ENCODE assay signal across 17 cellular contexts in the genomic region with DNA sequence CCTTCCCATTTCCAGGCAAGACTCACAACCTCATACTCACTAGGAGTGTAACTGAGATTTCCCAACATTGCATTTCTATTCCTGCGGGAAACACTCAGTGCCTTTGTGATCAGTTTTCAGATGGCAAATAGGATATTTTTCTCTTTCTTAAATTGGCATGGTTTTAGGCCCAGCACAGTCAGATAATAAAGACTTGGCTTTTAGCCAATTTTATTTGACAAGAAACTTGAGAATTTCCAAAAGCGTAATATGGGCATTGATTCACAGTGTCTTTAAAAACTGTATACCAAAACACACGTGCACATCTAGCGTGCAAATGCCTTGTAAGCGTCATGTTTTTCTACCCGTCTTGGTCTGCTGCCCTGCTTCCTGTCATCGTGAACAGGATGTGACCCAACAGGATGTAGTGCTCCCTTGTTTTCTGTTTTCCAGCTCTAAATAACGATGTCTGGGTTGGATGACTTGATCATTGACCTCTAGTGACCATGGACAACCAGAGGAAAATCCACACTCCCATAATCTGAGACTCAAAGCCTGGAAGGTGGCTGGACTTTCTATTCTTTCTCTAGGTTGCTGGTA. TPM values are rescaled to one million over a fixed set of nuclear protein-coding genes. Genes with fewer than 3 reads are reported as not detected.
DNase-seq lines count a peak whose midpoint lies in the region; ATAC-seq and TF ChIP-seq lines count a peak whose summit lies in the region.
"Had no signal": no experiment of that assay in that cellular context is flagged by ENCODE, and none has a peak within 500 bp of the region (broad histone marks: within the 10 kb centered on the region; RNA-seq: fewer than 3 reads in every experiment).

No MANE protein-coding gene starts in this region.

- no peaks in the 10 kb centered on the region for H3K36me3 Mint-ChIP-seq in CD4-positive, CD25-positive, alpha-beta regulatory T cell
- H3K36me3 Mint-ChIP-seq: activated naive CD8-positive, alpha-beta T cell treated with anti-CD3 and anti-CD28 coated beads for 36 hours; mesothelial cell of epicardium had no signal

- peaks cover 0 to 3% (median 0%) of the 10 kb centered on the region in 7 donors for H3K9me3 Mint-ChIP-seq in CD4-positive, CD25-positive, alpha-beta regulatory T cell
- H3K9me3 Mint-ChIP-seq: activated naive CD8-positive, alpha-beta T cell treated with anti-CD3 and anti-CD28 coated beads for 36 hours; HFFc6; mesothelial cell of epicardium had no signal

- ATAC-seq in CD4-positive, CD25-positive, alpha-beta regulatory T cell (ENCODE audit: low read depth in 2 of 2) = no peak
- ATAC-seq in GM19438 (IDR thresholded peaks at IDR 0.05; ENCODE audit: low read depth, unreplicated experiment) (peak; percentile 54), mucosa of descending colon (no peak)

- H3K4me1 ChIP-seq in CD4-positive, CD25-positive, alpha-beta regulatory T cell (ENCODE audit: control insufficient read depth, insufficient read depth, low read length, poor library complexity, severe bottlenecking) = no peaks in the 10 kb centered on the region
- no peaks in the 10 kb centered on the region for H3K4me1 ChIP-seq in mucosa of descending colon (ENCODE audit: low read depth)

- no peaks in the 10 kb centered on the region for H3K9me3 ChIP-seq in CD4-positive, CD25-positive, alpha-beta regulatory T cell (ENCODE audit: control insufficient read depth in 2 of 2, low read length in 2 of 2)
- no peaks in the 10 kb centered on the region for H3K9me3 ChIP-seq in mucosa of descending colon
- H3K9me3 ChIP-seq: upper lobe of left lung had no signal

- peaks cover 0 to 11% (median 3%) of the 10 kb centered on the region in 4 donors for H3K4me1 Mint-ChIP-seq in CD4-positive, CD25-positive, alpha-beta regulatory T cell

- no peak overlapping the region for H3K4me3 ChIP-seq in CD4-positive, CD25-positive, alpha-beta regulatory T cell (ENCODE audit: low read depth, low read length)
- no peak overlapping the region for H3K4me3 ChIP-seq in H7 (ENCODE audit: insufficient read depth, low read depth, low read length)
- no peak overlapping the region for H3K4me3 ChIP-seq in mucosa of descending colon
- H3K4me3 ChIP-seq: upper lobe of left lung had no signal

- peak overlapping the region in 2 of 3 donors; percentile 23 to 31 for H3K27ac Mint-ChIP-seq in CD4-positive, CD25-positive, alpha-beta regulatory T cell
- H3K27ac Mint-ChIP-seq: activated naive CD8-positive, alpha-beta T cell treated with anti-CD3 and anti-CD28 coated beads for 36 hours; HFFc6; mesothelial cell of epicardium had no signal

- H3K36me3 ChIP-seq in CD4-positive, CD25-positive, alpha-beta regulatory T cell (ENCODE audit: control insufficient read depth, insufficient read depth, low read length) = no peaks in the 10 kb centered on the region
- H3K36me3 ChIP-seq in H7 (replicated peaks; ENCODE audit: control insufficient read depth, insufficient read depth, low read length) (no peaks in the 10 kb centered on the region), mucosa of descending colon (ENCODE audit: low read depth) (no peaks in the 10 kb centered on the region)
- H3K36me3 ChIP-seq: upper lobe of left lung had no signal

- no peaks in the 10 kb centered on the region for H3K27me3 ChIP-seq in CD4-positive, CD25-positive, alpha-beta regulatory T cell (ENCODE audit: control insufficient read depth, insufficient read depth, low read length)
- no peaks in the 10 kb centered on the region for H3K27me3 ChIP-seq in H7 (ENCODE audit: control insufficient read depth, insufficient read depth, low read length)
- H3K27me3 ChIP-seq: upper lobe of left lung had no signal

- intact Hi-C loops in mucosa of descending colon (cut with DNase I, micrococcal nuclease) = loop anchor here in 1 of 2 donors (5.0 kb wide), 1 partner anchor 258 kb away; no protein-coding TSS in a partner anchor

- H3K27ac ChIP-seq in CD4-positive, CD25-positive, alpha-beta regulatory T cell (ENCODE audit: insufficient read depth, low read length, poor library complexity, severe bottlenecking) = no peak overlapping the region

- peak overlapping the region in 1 of 4 donors; percentile 10 for H3K4me3 Mint-ChIP-seq in CD4-positive, CD25-positive, alpha-beta regulatory T cell
- H3K4me3 Mint-ChIP-seq: activated naive CD8-positive, alpha-beta T cell treated with anti-CD3 and anti-CD28 coated beads for 36 hours; HFFc6; mesothelial cell of epicardium had no signal

- no peaks in the 10 kb centered on the region for H3K27me3 Mint-ChIP-seq in CD4-positive, CD25-positive, alpha-beta regulatory T cell
- H3K27me3 Mint-ChIP-seq: activated naive CD8-positive, alpha-beta T cell treated with anti-CD3 and anti-CD28 coated beads for 36 hours had no signal

- DNase-seq in CD4-positive, CD25-positive, alpha-beta regulatory T cell = peak in 1 of 3 donors; percentile 61
- DNase-seq in lung microvascular endothelial cell (ENCODE audit: low read depth in 2 of 2) (peak; percentile 97), NCI-H226 (no peak), H7 (no peak), mucosa of descending colon (no peak)
- no peak for DNase-seq in central memory CD4-positive, alpha-beta T cell
- DNase-seq: activated CD8-positive, alpha-beta memory T cell treated with anti-CD3 and anti-CD28 coated beads, Interleukin-2, amount 50 U/mL, for 48 hours; activated naive CD8-positive, alpha-beta T cell treated with anti-CD3 and anti-CD28 coated beads for 36 hours; HFFc6; NCI-H2029; NCI-H526; occipital lobe; stimulated activated CD4-positive, alpha-beta T cell treated with anti-CD3 and anti-CD28 coated beads, Interleukin-4, amount 100 ng/mL, for 4 hours; upper lobe of left lung had no signal

- no peak for TF ChIP-seq CTCF in mucosa of descending colon (IDR thresholded peaks at IDR 0.05)

TF ChIP-seq in PFSK-1, 5 proteins besides CTCF, POLR2A, EP300 and RAD21:
- peak; percentile 91 for TF ChIP-seq FOXP2 (optimal IDR thresholded peaks at IDR 0.05; ENCODE audit: borderline replicate concordance, extremely low read depth, extremely low read length, insufficient read depth)
- TF ChIP-seq, protein P1, sequence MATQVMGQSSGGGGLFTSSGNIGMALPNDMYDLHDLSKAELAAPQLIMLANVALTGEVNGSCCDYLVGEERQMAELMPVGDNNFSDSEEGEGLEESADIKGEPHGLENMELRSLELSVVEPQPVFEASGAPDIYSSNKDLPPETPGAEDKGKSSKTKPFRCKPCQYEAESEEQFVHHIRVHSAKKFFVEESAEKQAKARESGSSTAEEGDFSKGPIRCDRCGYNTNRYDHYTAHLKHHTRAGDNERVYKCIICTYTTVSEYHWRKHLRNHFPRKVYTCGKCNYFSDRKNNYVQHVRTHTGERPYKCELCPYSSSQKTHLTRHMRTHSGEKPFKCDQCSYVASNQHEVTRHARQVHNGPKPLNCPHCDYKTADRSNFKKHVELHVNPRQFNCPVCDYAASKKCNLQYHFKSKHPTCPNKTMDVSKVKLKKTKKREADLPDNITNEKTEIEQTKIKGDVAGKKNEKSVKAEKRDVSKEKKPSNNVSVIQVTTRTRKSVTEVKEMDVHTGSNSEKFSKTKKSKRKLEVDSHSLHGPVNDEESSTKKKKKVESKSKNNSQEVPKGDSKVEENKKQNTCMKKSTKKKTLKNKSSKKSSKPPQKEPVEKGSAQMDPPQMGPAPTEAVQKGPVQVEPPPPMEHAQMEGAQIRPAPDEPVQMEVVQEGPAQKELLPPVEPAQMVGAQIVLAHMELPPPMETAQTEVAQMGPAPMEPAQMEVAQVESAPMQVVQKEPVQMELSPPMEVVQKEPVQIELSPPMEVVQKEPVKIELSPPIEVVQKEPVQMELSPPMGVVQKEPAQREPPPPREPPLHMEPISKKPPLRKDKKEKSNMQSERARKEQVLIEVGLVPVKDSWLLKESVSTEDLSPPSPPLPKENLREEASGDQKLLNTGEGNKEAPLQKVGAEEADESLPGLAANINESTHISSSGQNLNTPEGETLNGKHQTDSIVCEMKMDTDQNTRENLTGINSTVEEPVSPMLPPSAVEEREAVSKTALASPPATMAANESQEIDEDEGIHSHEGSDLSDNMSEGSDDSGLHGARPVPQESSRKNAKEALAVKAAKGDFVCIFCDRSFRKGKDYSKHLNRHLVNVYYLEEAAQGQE (IDR thresholded peaks at IDR 0.05; ENCODE audit: insufficient read depth in 1 of 2, low read depth in 2 of 2, low read length in 2 of 2) = peak in 1 of 2 experiments; percentile 50; a peak in 1 of 4 replicates
- 0 out of 2 replicates have a peak, but pooled peaks have one; percentile 26 for TF ChIP-seq TAF1 (IDR thresholded peaks at IDR 0.05; ENCODE audit: borderline replicate concordance, insufficient read depth, low read length)
- no peak for TF ChIP-seq POLR2AphosphoS5 (IDR thresholded peaks at IDR 0.05; ENCODE audit: low read depth, low read length)
- peak; percentile 93; the same call in 1 of the 2 replicates for TF ChIP-seq SIN3A (IDR thresholded peaks at IDR 0.05; ENCODE audit: borderline replicate concordance, insufficient read depth, low read length)
TF ChIP-seq in PFSK-1: peak in this region for 4.

RNA-seq across cellular contexts. Expression of gene SLC44A3, which starts 24.7 kb away (rescaled TPM):
- not detected for total RNA-seq in CD4-positive, CD25-positive, alpha-beta regulatory T cell
- not detected for polyA plus RNA-seq in CD4-positive, CD25-positive, alpha-beta regulatory T cell
- 1.3 TPM for polyA plus RNA-seq in PFSK-1 (2012; ENCODE audit: insufficient read length, low read depth)
- total RNA-seq in lung microvascular endothelial cell (2.0 and 4.8 TPM in 2 replicates), mucosa of descending colon (10 to 100 TPM; 37.4 to 89.1 (median 49.5) TPM)
- total RNA-seq in H7 (2014; rRNA removed; shearing (Covaris generic)) = 0.83 and 1.5 TPM in 2 replicates
- total RNA-seq: activated naive CD8-positive, alpha-beta T cell treated with anti-CD3 and anti-CD28 coated beads for 36 hours had no signal

Comparison
In these comparisons a context has a peak if more than half of its experiments do, and no peak if none do; other contexts are left out.
1. DNase-seq: peak in lung microvascular endothelial cell (2 of 2); none in NCI-H226 (single experiment), central memory CD4-positive, alpha-beta T cell (single experiment), H7 (single experiment) and mucosa of descending colon (0 of 3).